In genomic region chr11:61155312-61155711, GRCh38 we compare ENCODE assay signal across 26 cellular contexts. TPM values are rescaled to one million over a fixed set of nuclear protein-coding genes. Genes with fewer than 3 reads are reported as not detected.
"Had no signal": no experiment of that assay in that cellular context is flagged by ENCODE, and none has a peak within 500 bp of the region (broad histone marks: within the 10 kb centered on the region; RNA-seq: fewer than 3 reads in every experiment).

No MANE protein-coding gene starts in this region.

- DNase-seq: activated CD4-positive, alpha-beta memory T cell treated with anti-CD3 and anti-CD28 coated beads, Interleukin-2, amount 10 ng/mL, durations not matched to agents 7 days and 5 days; activated CD4-positive, alpha-beta T cell treated with anti-CD3 and anti-CD28 coated beads for 36 hours; activated CD4-positive, alpha-beta T cell treated with anti-CD3 and anti-CD28 coated beads, Interleukin-2, amount 50 U/mL, for 1 hour; activated gamma-delta T cell treated with Interleukin-2 at 50 U/mL for 16 hours; activated naive CD4-positive, alpha-beta T cell treated with anti-CD3 and anti-CD28 coated beads, Interleukin-2, amount 10 ng/mL, durations not matched to agents 7 days and 5 days; activated naive CD8-positive, alpha-beta T cell treated with anti-CD3 and anti-CD28 coated beads for 36 hours; activated T-cell treated with anti-CD3 and anti-CD28 coated beads for 4 hours; activated T-cell treated with anti-CD3 and anti-CD28 coated beads, Interleukin-2, amount 50 U/mL, for 48 hours; brain microvascular endothelial cell; MG63; MV-4-11; NCI-H1092 treated with DMSO at 0.1 percent for 48 hours; NCI-H1417 treated with DMSO at 0.1 percent for 48 hours; NCI-H1694 treated with DMSO at 0.1 percent for 48 hours; NCI-H2081; NCI-H446; NCI-H524; PC-3; SIG-M5; T-helper 17 cell; T1000 had no signal

- ATAC-seq: activated CD4-positive, alpha-beta T cell treated with anti-CD3 and anti-CD28 coated beads for 36 hours; activated T-helper 17 cell treated with anti-CD3 and anti-CD28 coated beads, Interleukin-2, amount 50 U/mL, for 72 hours; PC-3; T-helper 17 cell had no signal

- FAIRE-seq: TTC549 had no signal

- H3K27ac ChIP-seq: brain microvascular endothelial cell, cardiac muscle cell had no signal

- H3K4me3 ChIP-seq: cardiac muscle cell, MG63 had no signal

- H3K27me3 ChIP-seq: brain microvascular endothelial cell, cardiac muscle cell, MG63 had no signal

- H3K36me3 ChIP-seq: brain microvascular endothelial cell, cardiac muscle cell had no signal

RNA-seq across cellular contexts. Expression of gene PGA3, which starts 48.0 kb away (rescaled TPM):
- total RNA-seq: activated CD4-positive, alpha-beta memory T cell treated with anti-CD3 and anti-CD28 coated beads, Interleukin-2, amount 10 ng/mL, durations not matched to agents 7 days and 5 days; activated CD4-positive, alpha-beta T cell treated with anti-CD3 and anti-CD28 coated beads for 36 hours; activated CD8-positive, alpha-beta memory T cell treated with anti-CD3 and anti-CD28 coated beads for 36 hours; activated naive CD8-positive, alpha-beta T cell treated with anti-CD3 and anti-CD28 coated beads for 36 hours; activated T-helper 17 cell treated with anti-CD3 and anti-CD28 coated beads, Interleukin-2, amount 50 U/mL, for 72 hours; cardiac muscle cell; PC-3; RPMI7951; T-helper 17 cell had no signal
- polyA plus RNA-seq: cardiac muscle cell had no signal

RNA-seq across cellular contexts. Expression of gene CD5, which starts 53.0 kb away (rescaled TPM):
- total RNA-seq: cardiac muscle cell, RPMI7951 had no signal
- polyA plus RNA-seq: cardiac muscle cell had no signal
